ENCODE assay signal across 21 cellular contexts in genomic region chr7:135449467-135449866, GRCh38.
"Had no signal": no experiment of that assay in that cellular context is flagged by ENCODE, and none has a peak within 500 bp of the region (broad histone marks: within the 10 kb centered on the region; RNA-seq: fewer than 3 reads in every experiment).

No MANE protein-coding gene starts in this region.

- H3K27ac Mint-ChIP-seq: endodermal cell, memory B cell had no signal

- H3K36me3 Mint-ChIP-seq: natural killer cell had no signal

- H3K4me1 Mint-ChIP-seq: endodermal cell had no signal

- ATAC-seq: esophagus mucosa; gastrocnemius medialis; left ventricle myocardium superior; natural killer cell; sciatic nerve; stimulated activated naive CD8-positive, alpha-beta T cell treated with anti-CD3 and anti-CD28 coated beads, Interleukin-15, amount 100 ng/mL, for 72 hours; upper lobe of right lung had no signal

- H3K4me3 Mint-ChIP-seq: endodermal cell; memory B cell; natural killer cell; neural crest cell; stimulated activated naive CD8-positive, alpha-beta T cell treated with anti-CD3 and anti-CD28 coated beads, Interleukin-15, amount 100 ng/mL, for 72 hours had no signal

- H3K9me3 Mint-ChIP-seq: endodermal cell; memory B cell; natural killer cell; neural crest cell; stimulated activated naive CD8-positive, alpha-beta T cell treated with anti-CD3 and anti-CD28 coated beads, Interleukin-15, amount 100 ng/mL, for 72 hours had no signal

- DNase-seq: dorsolateral prefrontal cortex; effector CD4-positive, alpha-beta T cell; endodermal cell; foreskin fibroblast; gastrocnemius medialis; head of caudate nucleus; left ventricle myocardium superior; natural killer cell; stimulated activated CD4-positive, alpha-beta T cell treated with anti-CD3 and anti-CD28 coated beads, Interleukin-12 subunit alpha, Interleukin-12 subunit beta, amount 100 ng/mL, for 4 hours; stimulated activated CD4-positive, alpha-beta T cell treated with anti-CD3 and anti-CD28 coated beads, Interleukin-1b, Interleukin-23, amount 100 ng/mL, for 48 hours; stimulated activated CD4-positive, alpha-beta T cell treated with anti-CD3 and anti-CD28 coated beads, Interleukin-4, amount 100 ng/mL, for 1 hour; stimulated activated CD8-positive, alpha-beta memory T cell treated with anti-CD3 and anti-CD28 coated beads, Interleukin-4, amount 100 ng/mL, for 48 hours; stimulated activated naive CD4-positive, alpha-beta T cell; stimulated activated naive CD8-positive, alpha-beta T cell treated with anti-CD3 and anti-CD28 coated beads, Interleukin-15, amount 100 ng/mL, for 72 hours; transverse colon; upper lobe of right lung; uterus had no signal

- H3K27me3 Mint-ChIP-seq: memory B cell; stimulated activated naive CD8-positive, alpha-beta T cell treated with anti-CD3 and anti-CD28 coated beads, Interleukin-15, amount 100 ng/mL, for 72 hours had no signal
